16 cellular contexts compared by ENCODE assay signal in the genomic region with DNA sequence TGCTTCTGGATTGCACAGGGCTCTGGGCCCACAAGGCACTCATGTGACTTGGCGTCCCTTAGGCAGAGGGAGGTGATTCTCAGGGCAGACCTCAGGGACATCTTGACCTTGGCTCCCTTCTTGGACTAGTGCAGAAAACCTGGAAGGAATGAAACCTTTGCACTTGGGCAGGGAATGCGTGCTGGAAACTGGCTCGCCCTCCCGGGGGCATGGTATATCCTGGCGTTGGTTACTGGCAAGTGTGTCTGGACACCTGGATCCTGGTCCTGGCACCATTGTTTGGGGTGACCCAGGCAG.
"Had no signal": no experiment of that assay in that cellular context is flagged by ENCODE, and none has a peak within 500 bp of the region (broad histone marks: within the 10 kb centered on the region; RNA-seq: fewer than 3 reads in every experiment).

No MANE protein-coding gene starts in this region.

- DNase-seq: activated CD4-positive, alpha-beta T cell treated with anti-CD3 and anti-CD28 coated beads for 48 hours; activated CD8-positive, alpha-beta memory T cell treated with anti-CD3 and anti-CD28 coated beads, Interleukin-2, amount 50 U/mL, for 4 hours; activated CD8-positive, alpha-beta T cell treated with anti-CD3 and anti-CD28 coated beads, Interleukin-2, amount 10 ng/mL, durations not matched to agents 7 days and 5 days; anterior cingulate cortex; effector memory CD4-positive, alpha-beta T cell; foreskin melanocyte; heart left ventricle; left cardiac atrium; lower lobe of right lung; stimulated activated naive CD8-positive, alpha-beta T cell treated with anti-CD3 and anti-CD28 coated beads, Interleukin-15, amount 100 ng/mL, for 72 hours; T-helper 2 cell had no signal

- H3K4me3 ChIP-seq: heart left ventricle, lower lobe of right lung, neural progenitor cell had no signal

- H3K36me3 ChIP-seq: heart left ventricle, neural progenitor cell had no signal

- H3K4me1 ChIP-seq: neural progenitor cell had no signal

- ATAC-seq: activated CD8-positive, alpha-beta T cell treated with anti-CD3 and anti-CD28 coated beads, Interleukin-2, amount 10 ng/mL, durations not matched to agents 7 days and 5 days; heart left ventricle; lower lobe of right lung; stimulated activated naive CD8-positive, alpha-beta T cell treated with anti-CD3 and anti-CD28 coated beads, Interleukin-15, amount 100 ng/mL, for 72 hours; WTC11 had no signal

- H3K27ac ChIP-seq: lower lobe of right lung, neural progenitor cell, parathyroid adenoma had no signal

- H3K9me3 ChIP-seq: heart left ventricle, lower lobe of right lung had no signal

- H3K27me3 ChIP-seq: heart left ventricle, neural progenitor cell had no signal

- H3K9ac ChIP-seq: neural progenitor cell, parathyroid adenoma had no signal

- H3K4me2 ChIP-seq: neural progenitor cell had no signal

- FAIRE-seq: TTC549, urothelium cell line had no signal
